In genomic region chr1:155478270-155478852, GRCh38 we compare ENCODE assay signal across 18 cellular contexts.
"Had no signal": no experiment of that assay in that cellular context is flagged by ENCODE, and none has a peak within 500 bp of the region (broad histone marks: within the 10 kb centered on the region; RNA-seq: fewer than 3 reads in every experiment).

No MANE protein-coding gene starts in this region.

- H3K9me3 ChIP-seq: colonic mucosa, gastrocnemius medialis, heart left ventricle, mucosa of descending colon, prostate gland, right atrium auricular region, testis had no signal

- H3K4me1 ChIP-seq: colonic mucosa had no signal

- H3K27ac Mint-ChIP-seq: activated CD8-positive, alpha-beta T cell treated with anti-CD3 and anti-CD28 coated beads, Interleukin-2, amount 10 ng/mL, durations not matched to agents 7 days and 5 days; activated naive CD4-positive, alpha-beta T cell treated with anti-CD3 and anti-CD28 coated beads for 36 hours; activated T-cell treated with anti-CD3 and anti-CD28 coated beads, Interleukin-2, amount 50 U/mL, for 24 hours; type B pancreatic cell had no signal

- H3K4me3 Mint-ChIP-seq: activated CD8-positive, alpha-beta T cell treated with anti-CD3 and anti-CD28 coated beads, Interleukin-2, amount 10 ng/mL, durations not matched to agents 7 days and 5 days; activated naive CD4-positive, alpha-beta T cell treated with anti-CD3 and anti-CD28 coated beads for 36 hours; activated T-cell treated with anti-CD3 and anti-CD28 coated beads, Interleukin-2, amount 50 U/mL, for 24 hours; memory B cell; naive B cell; type B pancreatic cell had no signal

- H3K27me3 Mint-ChIP-seq: activated T-cell treated with anti-CD3 and anti-CD28 coated beads, Interleukin-2, amount 50 U/mL, for 24 hours; memory B cell; naive B cell; type B pancreatic cell had no signal

- H3K36me3 ChIP-seq: prostate gland had no signal

- ATAC-seq: activated CD8-positive, alpha-beta T cell treated with anti-CD3 and anti-CD28 coated beads, Interleukin-2, amount 10 ng/mL, durations not matched to agents 7 days and 5 days; gastrocnemius medialis; heart left ventricle; mucosa of descending colon had no signal

- H3K4me3 ChIP-seq: colonic mucosa, gastrocnemius medialis, heart left ventricle, mucosa of descending colon, prostate gland, right atrium auricular region, testis had no signal

- H3K27ac ChIP-seq: brain microvascular endothelial cell, colonic mucosa, gastrocnemius medialis, heart left ventricle, prostate gland, right atrium auricular region, testis had no signal

- H3K27me3 ChIP-seq: brain microvascular endothelial cell, colonic mucosa, gastrocnemius medialis, heart left ventricle, right atrium auricular region, testis had no signal

- H3K9me3 Mint-ChIP-seq: activated naive CD4-positive, alpha-beta T cell treated with anti-CD3 and anti-CD28 coated beads for 36 hours; memory B cell; type B pancreatic cell had no signal

- DNase-seq: activated CD4-positive, alpha-beta T cell treated with anti-CD3 and anti-CD28 coated beads for 48 hours; activated CD4-positive, CD25-positive, alpha-beta regulatory T cell; activated CD8-positive, alpha-beta T cell treated with anti-CD3 and anti-CD28 coated beads, Interleukin-2, amount 10 ng/mL, durations not matched to agents 7 days and 5 days; activated naive CD4-positive, alpha-beta T cell treated with anti-CD3 and anti-CD28 coated beads for 36 hours; activated T-cell treated with anti-CD3 and anti-CD28 coated beads, Interleukin-2, amount 50 U/mL, for 24 hours; central memory CD4-positive, alpha-beta T cell; colonic mucosa; gastrocnemius medialis; heart left ventricle; mucosa of descending colon; naive B cell; SW 1271; testis had no signal
